Comparison of ENCODE assay signal across 8 cellular contexts in the genomic region with DNA sequence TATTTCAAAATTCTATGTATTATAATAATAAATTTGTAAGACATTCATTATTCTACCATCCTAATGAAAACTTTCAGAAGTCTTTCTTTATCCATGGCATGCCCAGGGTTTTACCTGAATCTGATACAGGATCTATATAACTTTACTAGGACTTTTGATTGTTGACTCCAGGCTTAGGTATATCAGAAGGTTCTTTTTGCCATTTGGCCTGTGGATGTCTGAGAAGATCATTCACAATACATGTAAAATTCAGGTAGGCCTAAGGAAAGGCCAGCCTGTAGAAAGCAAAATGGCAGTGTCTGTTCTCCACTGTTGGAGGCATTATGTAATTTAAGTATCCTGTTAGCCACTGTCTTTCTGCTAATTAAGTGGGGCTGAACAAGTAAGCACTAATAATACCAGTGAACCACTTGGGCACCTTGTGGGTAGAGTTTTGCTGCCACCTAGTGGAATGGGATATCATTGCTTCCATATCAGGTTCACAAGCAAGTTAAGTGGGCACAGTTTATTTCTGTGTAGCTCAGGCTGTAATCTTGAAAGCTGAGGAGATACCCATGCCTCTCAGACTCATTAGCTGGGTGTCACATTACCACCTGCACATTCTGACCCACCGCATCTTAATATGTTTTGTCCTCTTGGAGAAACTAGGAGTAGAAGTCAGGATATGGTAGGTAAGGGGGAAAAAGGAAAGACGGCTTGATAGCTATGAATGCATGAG.
DNase-seq lines count a peak whose midpoint lies in the region; ATAC-seq and FAIRE-seq lines count a peak whose summit lies in the region.

No MANE protein-coding gene starts in this region.

- H3K4me1 Mint-ChIP-seq in stimulated activated memory B cell treated with anti-CD40 and anti-IgM and Interleukin-4, amounts not matched to agents 10 μg/mL and 1 μg/mL and 100 μg/mL, for 72 hours, result peaks cover 5% of the 10 kb centered on the region

- DNase-seq in COR-L47 (lab: John Stamatoyannopoulos, UW), result peak; percentile 47
- peak; percentile 42 for DNase-seq in HTR-8/SVneo (ENCODE audit: insufficient read length, low spot score)
- DNase-seq in NT2/D1 (ENCODE audit: low read depth, low spot score), result peak; percentile 84
- DNase-seq in activated CD8-positive, alpha-beta memory T cell treated with anti-CD3 and anti-CD28 coated beads, Interleukin-2, amount 50 U/mL, for 1 hour (ENCODE audit: extremely low read depth), result peak; percentile 30
- peak; percentile 36 for DNase-seq in epidermal melanocyte (ENCODE audit: insufficient read length, low spot score)
- peak; percentile 86 for DNase-seq in myocyte (ENCODE audit: low read depth)

- no peaks in the 10 kb centered on the region for H3K27me3 ChIP-seq in NT2/D1 (ENCODE audit: insufficient read depth, insufficient read length)

- H3K9me3 ChIP-seq in NT2/D1 (ENCODE audit: insufficient read depth, low read length), result 0 out of 2 replicates have a peak, but pooled peaks cover 2% of the 10 kb centered on the region

- H3K36me3 ChIP-seq in NT2/D1 (ENCODE audit: insufficient read depth, insufficient read length, low read length), result peaks cover 34% of the 10 kb centered on the region

- H3K4me1 ChIP-seq in NT2/D1 (ENCODE audit: insufficient read depth, insufficient read length), result no peaks in the 10 kb centered on the region

- ATAC-seq in GM21360 (IDR thresholded peaks at IDR 0.05; ENCODE audit: unreplicated experiment), result peak; percentile 84
- ATAC-seq in stimulated activated memory B cell treated with anti-CD40 and anti-IgM and Interleukin-4, amounts not matched to agents 10 μg/mL and 1 μg/mL and 100 μg/mL, for 72 hours, result peak; percentile 85

- peaks cover 5% of the 10 kb centered on the region for H3K36me3 Mint-ChIP-seq in stimulated activated memory B cell treated with anti-CD40 and anti-IgM and Interleukin-4, amounts not matched to agents 10 μg/mL and 1 μg/mL and 100 μg/mL, for 72 hours

- no peak overlapping the region for H3K9ac ChIP-seq in NT2/D1 (ENCODE audit: insufficient read length, low read depth)

- H3K4me3 ChIP-seq in NT2/D1 (ENCODE audit: insufficient read length, low read depth), result no peak overlapping the region

- H3K4me3 Mint-ChIP-seq in stimulated activated memory B cell treated with anti-CD40 and anti-IgM and Interleukin-4, amounts not matched to agents 10 μg/mL and 1 μg/mL and 100 μg/mL, for 72 hours, result no peak overlapping the region

- H3K27me3 Mint-ChIP-seq in stimulated activated memory B cell treated with anti-CD40 and anti-IgM and Interleukin-4, amounts not matched to agents 10 μg/mL and 1 μg/mL and 100 μg/mL, for 72 hours, result no peaks in the 10 kb centered on the region

- H3K9me3 Mint-ChIP-seq in stimulated activated memory B cell treated with anti-CD40 and anti-IgM and Interleukin-4, amounts not matched to agents 10 μg/mL and 1 μg/mL and 100 μg/mL, for 72 hours, result no peaks in the 10 kb centered on the region

- peak overlapping the region; percentile 53 for H3K27ac Mint-ChIP-seq in stimulated activated memory B cell treated with anti-CD40 and anti-IgM and Interleukin-4, amounts not matched to agents 10 μg/mL and 1 μg/mL and 100 μg/mL, for 72 hours

- peak; percentile 94 for FAIRE-seq in HTR-8/SVneo (lab: Jason Lieb, UNC)

Comparison
In these comparisons a context has a peak if more than half of its experiments do, and no peak if none do; other contexts are left out.
1. DNase-seq: peak in every context shown above with its lines; median percentile 86 in myocyte; 84 in NT2/D1; 47 in COR-L47; 42 in HTR-8/SVneo; 36 in epidermal melanocyte; 30 in activated CD8-positive, alpha-beta memory T cell treated with anti-CD3 and anti-CD28 coated beads, Interleukin-2, amount 50 U/mL, for 1 hour.